Comparison of ENCODE assay signal across 19 cellular contexts in genomic region chr9:8784813-8785212, GRCh38.
DNase-seq lines count a peak whose midpoint lies in the region; ATAC-seq and TF ChIP-seq lines count a peak whose summit lies in the region.
"Had no signal": no experiment of that assay in that cellular context is flagged by ENCODE, and none has a peak within 500 bp of the region (broad histone marks: within the 10 kb centered on the region; RNA-seq: fewer than 3 reads in every experiment).

No MANE protein-coding gene starts in this region.

- ATAC-seq in Right ventricle myocardium inferior: peak; percentile 54
- ATAC-seq in HG02642 (IDR thresholded peaks at IDR 0.05; ENCODE audit: poor library complexity, unreplicated experiment): no peak
- ATAC-seq: foreskin keratinocyte, natural killer cell had no signal

- no peak overlapping the region for H3K4me3 Mint-ChIP-seq in mesothelial cell of epicardium
- H3K4me3 Mint-ChIP-seq: CD4-positive, alpha-beta T cell; natural killer cell had no signal

- no peaks in the 10 kb centered on the region for H3K9me3 ChIP-seq in vagina
- H3K9me3 ChIP-seq: suprapubic skin had no signal

- H3K4me3 ChIP-seq in vagina: peak overlapping the region in 1 of 2 donors; percentile 3
- H3K4me3 ChIP-seq: suprapubic skin had no signal

- peak overlapping the region; percentile 60 for H3K27ac Mint-ChIP-seq in mesothelial cell of epicardium
- H3K27ac Mint-ChIP-seq: CD4-positive, alpha-beta T cell; natural killer cell had no signal

- H3K27me3 Mint-ChIP-seq in mesothelial cell of epicardium (ENCODE audit: low read depth): no peaks in the 10 kb centered on the region
- H3K27me3 Mint-ChIP-seq: CD4-positive, alpha-beta T cell had no signal

- peaks cover 45% of the 10 kb centered on the region for H3K4me1 Mint-ChIP-seq in mesothelial cell of epicardium
- H3K4me1 Mint-ChIP-seq: natural killer cell had no signal

- H3K9me3 Mint-ChIP-seq in mesothelial cell of epicardium: no peaks in the 10 kb centered on the region
- H3K9me3 Mint-ChIP-seq: CD4-positive, alpha-beta T cell; natural killer cell had no signal

- H3K27ac ChIP-seq in vagina: peak overlapping the region; percentile 7
- H3K27ac ChIP-seq: foreskin keratinocyte, suprapubic skin had no signal

- no peak for TF ChIP-seq CTCF in mesothelial cell of epicardium (IDR thresholded peaks at IDR 0.05; ENCODE audit: unreplicated experiment)
- no peak for TF ChIP-seq CTCF in vagina (IDR thresholded peaks at IDR 0.05)

- no peaks in the 10 kb centered on the region for H3K36me3 Mint-ChIP-seq in mesothelial cell of epicardium
- H3K36me3 Mint-ChIP-seq: natural killer cell had no signal

- DNase-seq in Right ventricle myocardium inferior (ENCODE audit: missing footprints) (no peak), cardiac septum (ENCODE audit: low spot score) (no peak), astrocyte of the hippocampus (ENCODE audit: low read depth, low spot score) (peak; percentile 15), mesothelial cell of epicardium (ENCODE audit: low spot score in 2 of 2, unreplicated experiment in 2 of 2) (no peak), vagina (ENCODE audit: extremely low spot score in 2 of 2) (no peak), medulla oblongata (ENCODE audit: extremely low spot score) (no peak)
- DNase-seq in stimulated activated CD4-positive, alpha-beta T cell treated with anti-CD3 and anti-CD28 coated beads, Interleukin-4, amount 100 ng/mL, for 24 hours: no peak
- DNase-seq: activated CD8-positive, alpha-beta memory T cell treated with anti-CD3 and anti-CD28 coated beads, Interleukin-2, amount 50 U/mL, for 4 hours; activated gamma-delta T cell treated with Interleukin-2 at 50 U/mL for 16 hours; anterior cingulate cortex; CD4-positive, alpha-beta T cell; foreskin keratinocyte; natural killer cell; NCI-H2029 treated with DMSO at 0.1 percent for 48 hours; SIG-M5; stimulated activated CD4-positive, alpha-beta T cell treated with anti-CD3 and anti-CD28 coated beads, Interleukin-1b, Interleukin-23, amount 100 ng/mL, for 48 hours; T-helper 9 cell had no signal

- TF ChIP-seq POLR2A in vagina (IDR thresholded peaks at IDR 0.05): no peak

- no peaks in the 10 kb centered on the region for H3K36me3 ChIP-seq in vagina
- H3K36me3 ChIP-seq: suprapubic skin had no signal

- peaks cover 14% of the 10 kb centered on the region for H3K4me1 ChIP-seq in vagina
- H3K4me1 ChIP-seq: foreskin keratinocyte had no signal

- intact Hi-C loops in Right ventricle myocardium inferior (cut with DNase I): no loop called here
- intact Hi-C loops in cardiac septum (cut with DNase I): no loop called here
- intact Hi-C loops in vagina (cut with DNase I): no loop called here

- H3K27me3 ChIP-seq in vagina: no peaks in the 10 kb centered on the region
- H3K27me3 ChIP-seq: foreskin keratinocyte, suprapubic skin had no signal
